33 cellular contexts compared by ENCODE assay signal in the genomic region with DNA sequence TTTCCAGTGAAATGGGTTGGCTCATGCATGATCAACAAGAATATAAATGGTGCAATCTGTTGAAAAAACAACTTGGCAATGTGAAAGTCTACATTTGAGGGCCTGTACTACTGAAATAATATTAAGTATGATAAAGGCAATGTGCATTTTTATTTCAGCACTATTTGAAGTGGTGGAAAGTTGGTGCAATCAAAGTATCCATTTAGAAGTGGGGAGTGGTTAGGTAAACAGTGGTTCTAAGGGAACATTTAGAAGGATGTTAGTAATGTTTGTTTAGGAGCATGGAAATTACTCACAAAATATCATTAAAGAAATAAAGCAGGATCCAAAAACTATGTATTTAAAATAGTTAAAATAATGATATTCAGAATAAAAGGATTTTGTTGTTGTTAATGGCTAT.
"Had no signal": no experiment of that assay in that cellular context is flagged by ENCODE, and none has a peak within 500 bp of the region (broad histone marks: within the 10 kb centered on the region; RNA-seq: fewer than 3 reads in every experiment).

No MANE protein-coding gene starts in this region.

- H3K4me3 Mint-ChIP-seq: activated B cell treated with CpG ODN at 0.5 μM for 24 hours; activated CD4-positive, alpha-beta memory T cell treated with anti-CD3 and anti-CD28 coated beads for 36 hours; activated CD8-positive, alpha-beta T cell treated with anti-CD3 and anti-CD28 coated beads, Interleukin-2, amount 10 ng/mL, durations not matched to agents 7 days and 5 days; activated naive CD8-positive, alpha-beta T cell; activated T-cell treated with anti-CD3 and anti-CD28 coated beads, Interleukin-2, amount 50 U/mL, for 24 hours; activated T-cell treated with anti-CD3 and anti-CD28 coated beads, Interleukin-2, amount 50 U/mL, for 72 hours; T-helper 17 cell; T-helper 2 cell treated with Interferon-gamma antibody and Interleukin-4, amounts not matched to agents 5 μg/mL and 100 μg/mL, for 36 hours had no signal

- H3K4me1 ChIP-seq: esophagus squamous epithelium had no signal

- H3K9me3 Mint-ChIP-seq: activated B cell treated with CpG ODN at 0.5 μM for 24 hours; activated CD4-positive, alpha-beta memory T cell treated with anti-CD3 and anti-CD28 coated beads for 36 hours; activated T-cell treated with anti-CD3 and anti-CD28 coated beads, Interleukin-2, amount 50 U/mL, for 24 hours; activated T-cell treated with anti-CD3 and anti-CD28 coated beads, Interleukin-2, amount 50 U/mL, for 72 hours; T-helper 2 cell treated with Interferon-gamma antibody and Interleukin-4, amounts not matched to agents 5 μg/mL and 100 μg/mL, for 36 hours had no signal

- H3K36me3 Mint-ChIP-seq: activated CD4-positive, alpha-beta memory T cell treated with anti-CD3 and anti-CD28 coated beads for 36 hours had no signal

- H3K4me3 ChIP-seq: esophagus squamous epithelium, gastroesophageal sphincter had no signal

- H3K9me3 ChIP-seq: esophagus squamous epithelium, gastroesophageal sphincter had no signal

- H3K27me3 Mint-ChIP-seq: activated B cell treated with CpG ODN at 0.5 μM for 24 hours; activated CD4-positive, alpha-beta memory T cell treated with anti-CD3 and anti-CD28 coated beads for 36 hours; activated naive CD8-positive, alpha-beta T cell; T-helper 17 cell had no signal

- FAIRE-seq: astrocyte, colon, endometrium, endothelial cell of umbilical vein had no signal

- DNase-seq: activated B cell treated with CpG ODN at 0.5 μM for 24 hours; activated CD4-positive, alpha-beta memory T cell treated with anti-CD3 and anti-CD28 coated beads for 36 hours; activated CD4-positive, alpha-beta T cell treated with anti-CD3 and anti-CD28 coated beads for 48 hours; activated CD8-positive, alpha-beta memory T cell treated with anti-CD3 and anti-CD28 coated beads, Interleukin-2, amount 50 U/mL, for 48 hours; activated CD8-positive, alpha-beta T cell treated with anti-CD3 and anti-CD28 coated beads, Interleukin-2, amount 10 ng/mL, durations not matched to agents 7 days and 5 days; activated gamma-delta T cell treated with Interleukin-2 at 50 U/mL for 16 hours; activated naive CD4-positive, alpha-beta T cell treated with anti-CD3 and anti-CD28 coated beads, Interleukin-2, amount 50 U/mL, for 16 hours; activated naive CD4-positive, alpha-beta T cell treated with Interleukin-2 at 50 U/mL for 16 hours; activated T-cell treated with anti-CD3 and anti-CD28 coated beads for 4 hours; activated T-cell treated with anti-CD3 and anti-CD28 coated beads, Interleukin-2, amount 50 U/mL, for 24 hours; activated T-cell treated with anti-CD3 and anti-CD28 coated beads, Interleukin-2, amount 50 U/mL, for 72 hours; amniotic stem cell; anterior cingulate cortex; brain microvascular endothelial cell; caudate nucleus; cortex of kidney; effector CD8-positive, alpha-beta T cell; esophagus squamous epithelium; foreskin melanocyte; SW 1271; T-helper 1 cell; T-helper 17 cell; T1000; WERI-Rb-1 had no signal

- H3K36me3 ChIP-seq: brain microvascular endothelial cell, esophagus squamous epithelium, gastroesophageal sphincter, WERI-Rb-1 had no signal

- H3K27ac Mint-ChIP-seq: activated B cell treated with CpG ODN at 0.5 μM for 24 hours; activated CD4-positive, alpha-beta memory T cell treated with anti-CD3 and anti-CD28 coated beads for 36 hours; activated CD8-positive, alpha-beta T cell treated with anti-CD3 and anti-CD28 coated beads, Interleukin-2, amount 10 ng/mL, durations not matched to agents 7 days and 5 days; activated naive CD8-positive, alpha-beta T cell; activated T-cell treated with anti-CD3 and anti-CD28 coated beads, Interleukin-2, amount 50 U/mL, for 24 hours; activated T-cell treated with anti-CD3 and anti-CD28 coated beads, Interleukin-2, amount 50 U/mL, for 72 hours; T-helper 17 cell; T-helper 2 cell treated with Interferon-gamma antibody and Interleukin-4, amounts not matched to agents 5 μg/mL and 100 μg/mL, for 36 hours had no signal

- H3K27me3 ChIP-seq: brain microvascular endothelial cell, esophagus squamous epithelium, gastroesophageal sphincter had no signal

- ATAC-seq: activated CD4-positive, CD25-positive, alpha-beta regulatory T cell treated with anti-CD3 and anti-CD28 coated beads, Interleukin-2, amount 50 U/mL, for 24 hours; activated CD8-positive, alpha-beta T cell treated with anti-CD3 and anti-CD28 coated beads, Interleukin-2, amount 10 ng/mL, durations not matched to agents 7 days and 5 days; activated T-cell treated with anti-CD3 and anti-CD28 coated beads, Interleukin-2, amount 50 U/mL, for 72 hours; gastroesophageal sphincter; T-helper 17 cell had no signal

- H3K4me1 Mint-ChIP-seq: activated B cell treated with CpG ODN at 0.5 μM for 24 hours, T-helper 17 cell had no signal

- H3K27ac ChIP-seq: brain microvascular endothelial cell, epithelial cell of prostate, esophagus squamous epithelium, WERI-Rb-1 had no signal
